8 cellular contexts compared by ENCODE assay signal in the genomic region with DNA sequence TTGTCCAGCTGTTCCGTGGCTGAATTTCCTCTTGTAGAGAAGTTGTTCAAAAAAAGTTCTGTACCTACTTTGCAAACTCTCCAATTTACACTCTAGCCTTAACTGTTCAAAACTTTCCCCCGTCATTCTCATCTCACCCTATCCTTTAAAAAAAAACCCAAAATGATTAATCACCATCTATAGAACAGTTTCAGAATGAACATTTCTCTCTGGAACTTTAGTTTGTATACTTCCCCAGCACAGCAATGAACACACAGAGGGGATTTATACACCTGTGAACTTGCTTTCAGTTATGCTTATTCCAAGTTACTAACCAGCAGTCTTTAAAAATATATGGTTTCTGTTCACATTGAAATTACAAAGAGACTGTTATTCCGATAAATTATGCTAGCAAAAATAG. TPM values are rescaled to one million over a fixed set of nuclear protein-coding genes. Genes with fewer than 3 reads are reported as not detected.
DNase-seq lines count a peak whose midpoint lies in the region; ATAC-seq and TF ChIP-seq lines count a peak whose summit lies in the region.

No MANE protein-coding gene starts in this region.

- H3K36me3 Mint-ChIP-seq in Calu3 (ENCODE audit: insufficient read depth, unreplicated experiment) (peaks cover 17% of the 10 kb centered on the region), neural crest cell (ENCODE audit: low read depth) (no peaks in the 10 kb centered on the region)
- peaks cover 5% of the 10 kb centered on the region for H3K36me3 Mint-ChIP-seq in central memory CD8-positive, alpha-beta T cell (ENCODE audit: insufficient read depth)

- no peak for TF ChIP-seq CTCF in Calu3 (IDR thresholded peaks at IDR 0.05; ENCODE audit: unreplicated experiment)
- no peak for TF ChIP-seq CTCF in neural crest cell (conservative IDR thresholded peaks at IDR 0.05)
- TF ChIP-seq CTCF in RWPE1 (conservative IDR thresholded peaks at IDR 0.05; ENCODE audit: low read depth) = no peak

- intact Hi-C loops in Calu3 (cut with micrococcal nuclease; ENCODE audit: unreplicated experiment) = loop anchor here (2.0 to 10.0 kb wide), 3 partner anchors 94 to 376 kb away; a partner anchor contains a TSS

- H3K4me1 Mint-ChIP-seq in Calu3 (ENCODE audit: low read depth, unreplicated experiment) = peaks cover 40% of the 10 kb centered on the region
- H3K4me1 Mint-ChIP-seq in central memory CD8-positive, alpha-beta T cell = peaks cover 8% of the 10 kb centered on the region
- peaks cover 43% of the 10 kb centered on the region for H3K4me1 Mint-ChIP-seq in neural crest cell

- no peak for ATAC-seq in central memory CD8-positive, alpha-beta T cell (replicated peaks; ENCODE audit: extremely low read depth, poor library complexity, severe bottlenecking)

- DNase-seq in Calu3 (no peak), neural crest cell (ENCODE audit: low read depth, low spot score) (no peak), RWPE1 (ENCODE audit: low spot score) (no peak), NOMO-1 treated with DMSO at 0.1 percent for 48 hours (lab: John Stamatoyannopoulos, UW; ENCODE audit: unreplicated experiment) (no peak), 8988T (no peak)
- no peak for DNase-seq in Jurkat, Clone E6-1 (ENCODE audit: low read depth, low spot score)
- DNase-seq in central memory CD8-positive, alpha-beta T cell (ENCODE audit: low spot score in 2 of 2) = no peak
- DNase-seq in stimulated activated CD4-positive, alpha-beta T cell treated with anti-CD3 and anti-CD28 coated beads, Interleukin-4, amount 100 ng/mL, for 4 hours = no peak

- H3K27ac ChIP-seq in RWPE1 = no peak overlapping the region

- H3K9me3 Mint-ChIP-seq in Calu3 (ENCODE audit: low read depth, unreplicated experiment) = no peaks in the 10 kb centered on the region
- H3K9me3 Mint-ChIP-seq in central memory CD8-positive, alpha-beta T cell = no peaks in the 10 kb centered on the region
- H3K9me3 Mint-ChIP-seq in neural crest cell = no peaks in the 10 kb centered on the region

- POLR2A ChIA-PET in RWPE1 (lab: Yijun Ruan, JAX; ENCODE audit: low non-redundant PET) = no interaction called here

- CTCF ChIA-PET in Calu3 (lab: Charles Lee) (interaction anchor here (0.5 to 1.2 kb wide), 2 partner anchors 255 to 287 kb away, joined by 3 to 4 read pairs; no protein-coding TSS in a partner anchor), RWPE1 (lab: Yijun Ruan, JAX) (no interaction called here)

- H3K4me3 Mint-ChIP-seq in Calu3 (ENCODE audit: low read depth, unreplicated experiment) (peak overlapping the region; percentile 76), neural crest cell (peak overlapping the region; percentile 89)
- H3K4me3 Mint-ChIP-seq in central memory CD8-positive, alpha-beta T cell = peak overlapping the region; percentile 96

- no peaks in the 10 kb centered on the region for H3K27me3 Mint-ChIP-seq in Calu3 (ENCODE audit: unreplicated experiment)
- H3K27me3 Mint-ChIP-seq in central memory CD8-positive, alpha-beta T cell = no peaks in the 10 kb centered on the region
- no peaks in the 10 kb centered on the region for H3K27me3 Mint-ChIP-seq in neural crest cell (ENCODE audit: low read depth)

- no TSS peak for BruUV-seq in Calu3 (replicated peaks; lab: Mats Ljungman, UMichigan)

- H3K4me3 ChIP-seq in Jurkat, Clone E6-1 (ENCODE audit: low read length) = peak overlapping the region; percentile 70

- H3K27ac Mint-ChIP-seq in Calu3 (ENCODE audit: unreplicated experiment) (peak overlapping the region; percentile 91), neural crest cell (ENCODE audit: unreplicated experiment) (no peak overlapping the region)
- peak overlapping the region; percentile 99 for H3K27ac Mint-ChIP-seq in central memory CD8-positive, alpha-beta T cell (ENCODE audit: low read depth)

RNA-seq across cellular contexts. Expression of a gene that starts 1.2 kb away (rescaled TPM):
- total RNA-seq in Calu3 (2022) = 21.7 and 22.5 TPM in 2 replicates
- 23.1 TPM for polyA plus RNA-seq in Jurkat, Clone E6-1 (2012; ENCODE audit: insufficient read depth, insufficient read length)
- total RNA-seq in neural crest cell = 12.8 and 14.4 TPM in 2 replicates
